Comparison of ENCODE assay signal across 8 cellular contexts in genomic region chr2:196169521-196169920, GRCh38. TPM values are rescaled to one million over a fixed set of nuclear protein-coding genes. Genes with fewer than 3 reads are reported as not detected.
DNase-seq lines count a peak whose midpoint lies in the region; ATAC-seq, FAIRE-seq and TF ChIP-seq lines count a peak whose summit lies in the region.

No MANE protein-coding gene starts in this region.

- peak overlapping the region; percentile 94 for H3K4me2 ChIP-seq in GM23248 (ENCODE audit: unreplicated experiment)

- H3K9me3 ChIP-seq in GM23248 (ENCODE audit: low read depth): no peaks in the 10 kb centered on the region

- peaks cover 40% of the 10 kb centered on the region for H3K4me1 ChIP-seq in GM23248 (ENCODE audit: insufficient read depth)

- peak overlapping the region; percentile 76; the same call in 1 of the 2 replicates for H3K27ac ChIP-seq in GM23248

- H3K79me2 ChIP-seq in GM23248 (ENCODE audit: insufficient read depth): peaks cover 62% of the 10 kb centered on the region

- WGBS in GM23248 (ENCODE audit: low coverage in 1 of 2, low lambda C conversion rate in 2 of 2, missing lambda C conversion rate in 2 of 2), 2 experiments: 18 to 19% methylated on average over 5 of the region's 5 CpGs

- no peak for TF ChIP-seq CTCF in epithelial cell of proximal tubule (conservative IDR thresholded peaks at IDR 0.05; ENCODE audit: low read depth, low read length)

- no peak for ATAC-seq in GM21786 (IDR thresholded peaks at IDR 0.05; ENCODE audit: unreplicated experiment)

- H4K20me1 ChIP-seq in GM23248 (ENCODE audit: insufficient read depth): no peaks in the 10 kb centered on the region

- DNase-seq in GM23248: peak; percentile 43
- DNase-seq in RCC 7860 (ENCODE audit: low spot score): no peak
- DNase-seq in epithelial cell of proximal tubule (ENCODE audit: low read depth): no peak
- no peak for DNase-seq in skeletal muscle cell (ENCODE audit: low read depth)
- DNase-seq in SHP77 (lab: John Stamatoyannopoulos, UW): no peak
- DNase-seq in NCI-H2107 treated with DMSO at 0.1 percent for 48 hours (lab: John Stamatoyannopoulos, UW; ENCODE audit: unreplicated experiment): no peak
- DNase-seq in NCI-H2196 (lab: John Stamatoyannopoulos, UW; ENCODE audit: unreplicated experiment): no peak

- no peaks in the 10 kb centered on the region for H3K9me2 ChIP-seq in GM23248 (ENCODE audit: insufficient read depth)

- in situ Hi-C loops in GM23248 (cut with MboI): no loop called here

- peak overlapping the region; percentile 89 for H3K9ac ChIP-seq in GM23248

- H3K36me3 ChIP-seq in GM23248 (ENCODE audit: low read depth): no peaks in the 10 kb centered on the region

- H3F3A ChIP-seq in GM23248 (ENCODE audit: insufficient read depth): peaks cover 32% of the 10 kb centered on the region

- FAIRE-seq in RCC 7860 (lab: Jason Lieb, UNC): peak; percentile 38

- peak overlapping the region; percentile 86 for H2AFZ ChIP-seq in GM23248

- no peaks in the 10 kb centered on the region for H3K27me3 ChIP-seq in GM23248 (replicated peaks; ENCODE audit: insufficient read depth)

- H3K4me3 ChIP-seq in GM23248 (peak overlapping the region; percentile 97), epithelial cell of proximal tubule (ENCODE audit: low read depth, low read length) (peak overlapping the region; percentile 93), skeletal muscle cell (ENCODE audit: low read depth, low read length) (peak overlapping the region; percentile 94)

RNA-seq across cellular contexts. Expression of gene STK17B, which starts 1.9 kb away (rescaled TPM):
- 23.6 and 31.0 TPM in 2 replicates for total RNA-seq in GM23248 (2014; rRNA removed; shearing (Covaris generic))
- 13.1 and 13.7 TPM in 2 replicates for polyA plus RNA-seq in GM23248 (2016; fragmentation: Nextera tagmentation; extraction: Ambion mirVana)
- total RNA-seq in epithelial cell of proximal tubule: 15.7 and 15.8 TPM in 2 replicates
